ENCODE assay signal across 22 cellular contexts in genomic region chr2:227402321-227402720, GRCh38. TPM values are rescaled to one million over a fixed set of nuclear protein-coding genes. Genes with fewer than 3 reads are reported as not detected.
DNase-seq lines count a peak whose midpoint lies in the region; ATAC-seq, FAIRE-seq and TF ChIP-seq lines count a peak whose summit lies in the region.
"Had no signal": no experiment of that assay in that cellular context is flagged by ENCODE, and none has a peak within 500 bp of the region (broad histone marks: within the 10 kb centered on the region; RNA-seq: fewer than 3 reads in every experiment).

No MANE protein-coding gene starts in this region.

- DNase-seq in A549 (ENCODE audit: low read depth in 1 of 2, low spot score in 1 of 2) (no peak), HCT116 (ENCODE audit: low read depth, low spot score) (no peak), hepatocyte (ENCODE audit: low spot score) (no peak), neural progenitor cell (ENCODE audit: low spot score) (no peak), NOMO-1 treated with DMSO at 0.1 percent for 48 hours (lab: John Stamatoyannopoulos, UW; ENCODE audit: unreplicated experiment) (no peak), NCI-H345 (lab: John Stamatoyannopoulos, UW) (no peak)
- DNase-seq: 8988T; C1 segment of cervical spinal cord; CD4-positive, alpha-beta memory T cell; COR-L47; DMS153; DND-41; GM23248; H7; HCEC 1CT had no signal

- POLR2A ChIA-PET in A549 (lab: Yijun Ruan, JAX), result no interaction called here
- POLR2A ChIA-PET in HCT116 (lab: Charles Lee), result interaction anchor here (1.5 kb wide), 1 partner anchor 13 kb away, joined by 3 read pairs; no protein-coding TSS in a partner anchor

- ATAC-seq in A549 (no peak), HCT116 (no peak), HG02759 (IDR thresholded peaks at IDR 0.05; ENCODE audit: unreplicated experiment) (no peak)

- RAD21 ChIA-PET in HCT116 (lab: Charles Lee; ENCODE audit: low non-redundant PET in 1 of 2, low total read pairs in 2 of 2, uncharacterized antibody in 2 of 2, unreplicated experiment in 2 of 2), result no interaction called here

- H2AFZ ChIP-seq in HCT116 (ENCODE audit: low read depth, low read length, poor library complexity, severe bottlenecking), result peak overlapping the region; percentile 67
- H2AFZ ChIP-seq in hepatocyte, result no peak overlapping the region
- no peak overlapping the region for H2AFZ ChIP-seq in neural progenitor cell (replicated peaks)
- H2AFZ ChIP-seq: GM23248 had no signal

- H3K4me2 ChIP-seq in A549 (no peak overlapping the region), HCT116 (ENCODE audit: low read length) (no peak overlapping the region), hepatocyte (no peak overlapping the region), neural progenitor cell (no peak overlapping the region)

- H4K20me1 ChIP-seq in HCT116 (ENCODE audit: insufficient read depth) (no peaks in the 10 kb centered on the region), hepatocyte (ENCODE audit: insufficient read depth, poor library complexity, severe bottlenecking) (no peaks in the 10 kb centered on the region), neural progenitor cell (ENCODE audit: low read depth) (no peaks in the 10 kb centered on the region)

- peak overlapping the region; percentile 3 for H3K4me3 Mint-ChIP-seq in neural progenitor cell

- no peak overlapping the region for H3K4me3 ChIP-seq in A549
- H3K4me3 ChIP-seq in HCT116 (replicated peaks in 1 of 2; ENCODE audit: low read depth in 1 of 2, low read length in 2 of 2), result no peak overlapping the region
- H3K4me3 ChIP-seq in hepatocyte, result no peak overlapping the region
- H3K4me3 ChIP-seq in neural progenitor cell, result no peak overlapping the region
- H3K4me3 ChIP-seq: GM23248 had no signal

- intact Hi-C loops in HCT116 (cut with micrococcal nuclease), result loop anchor here (10.0 kb wide), 1 partner anchor 278 kb away; no protein-coding TSS in a partner anchor

- no peak overlapping the region for H3K27ac Mint-ChIP-seq in neural progenitor cell
- H3K27ac Mint-ChIP-seq: CD4-positive, alpha-beta memory T cell had no signal

- FAIRE-seq in A549 (lab: Jason Lieb, UNC), result no peak
- FAIRE-seq: G401.6, GM12892, GM19239, H1 had no signal

- TF ChIP-seq EP300 in A549 (IDR thresholded peaks at IDR 0.05), result no peak

- H3K27me3 ChIP-seq in HCT116 (ENCODE audit: insufficient read depth, low read length) (no peaks in the 10 kb centered on the region), hepatocyte (no peaks in the 10 kb centered on the region), neural progenitor cell (no peaks in the 10 kb centered on the region)

- no peaks in the 10 kb centered on the region for H3K36me3 Mint-ChIP-seq in neural progenitor cell
- H3K36me3 Mint-ChIP-seq: CD4-positive, alpha-beta memory T cell had no signal

- H3K9me2 ChIP-seq in HCT116 (ENCODE audit: insufficient read depth) (no peaks in the 10 kb centered on the region), hepatocyte (replicated peaks; ENCODE audit: insufficient read depth) (no peaks in the 10 kb centered on the region)

- TF ChIP-seq CTCF in A549 (IDR thresholded peaks at IDR 0.05) (no peak), HCT116 (IDR thresholded peaks at IDR 0.05 in 2 of 3, conservative IDR thresholded peaks at IDR 0.05 in 1 of 3; ENCODE audit: borderline replicate concordance in 1 of 3, insufficient read depth in 1 of 3, low read depth in 2 of 3, low read length in 2 of 3) (no peak), hepatocyte (IDR thresholded peaks at IDR 0.05; ENCODE audit: poor library complexity) (no peak), neural progenitor cell (IDR thresholded peaks at IDR 0.05) (no peak)

- no peak for TF ChIP-seq POLR2A in A549 (IDR thresholded peaks at IDR 0.05; ENCODE audit: low read length)
- no peak for TF ChIP-seq POLR2A in HCT116 (IDR thresholded peaks at IDR 0.05; ENCODE audit: borderline replicate concordance, extremely low read depth, insufficient read depth, insufficient read length)

- H3K27ac ChIP-seq in A549, result peak overlapping the region; percentile 58 to 88
- no peak overlapping the region for H3K27ac ChIP-seq in HCT116 (ENCODE audit: low read depth, low read length)
- peak overlapping the region; percentile 90 for H3K27ac ChIP-seq in hepatocyte
- H3K27ac ChIP-seq in neural progenitor cell, result no peak overlapping the region
- H3K27ac ChIP-seq: GM23248 had no signal

- H3K4me1 ChIP-seq in A549, result peaks cover 66% of the 10 kb centered on the region
- H3K4me1 ChIP-seq in HCT116 (ENCODE audit: control insufficient read depth in 1 of 2, insufficient read depth in 2 of 2, low read length in 2 of 2), result peaks cover 6 to 24% of the 10 kb centered on the region in 2 experiments
- peaks cover 17% of the 10 kb centered on the region for H3K4me1 ChIP-seq in hepatocyte (ENCODE audit: insufficient read depth)
- no peaks in the 10 kb centered on the region for H3K4me1 ChIP-seq in neural progenitor cell

- H3F3A ChIP-seq in neural progenitor cell (ENCODE audit: low read depth), result no peaks in the 10 kb centered on the region

- H3K9me3 ChIP-seq in A549 (no peaks in the 10 kb centered on the region), HCT116 (ENCODE audit: control insufficient read depth in 1 of 2, insufficient read depth in 1 of 2, low read depth in 1 of 2, low read length in 2 of 2) (no peaks in the 10 kb centered on the region), hepatocyte (ENCODE audit: low read depth) (no peaks in the 10 kb centered on the region), neural progenitor cell (ENCODE audit: low read depth) (no peaks in the 10 kb centered on the region)

- H3K36me3 ChIP-seq in HCT116 (ENCODE audit: control insufficient read depth in 1 of 2, insufficient read depth in 2 of 2, low read length in 2 of 2) (no peaks in the 10 kb centered on the region), hepatocyte (replicated peaks; ENCODE audit: insufficient read depth, low read depth) (no peaks in the 10 kb centered on the region), neural progenitor cell (no peaks in the 10 kb centered on the region)

- CTCF ChIA-PET in A549 (lab: Yijun Ruan, JAX) (interaction anchor here (0.9 to 1.3 kb wide), 2 partner anchors 71 to 163 kb away, joined by 3 read pairs; no protein-coding TSS in a partner anchor), HCT116 (lab: Charles Lee) (no interaction called here)

- H3K9ac ChIP-seq in HCT116 (ENCODE audit: low read length) (no peak overlapping the region), neural progenitor cell (no peak overlapping the region)
- H3K9ac ChIP-seq: GM23248 had no signal

- TF ChIP-seq RAD21 in A549 (conservative IDR thresholded peaks at IDR 0.05 in 1 of 2, IDR thresholded peaks at IDR 0.05 in 1 of 2) (no peak), HCT116 (IDR thresholded peaks at IDR 0.05; ENCODE audit: low read depth) (no peak)

- H3K9me3 Mint-ChIP-seq in neural progenitor cell, result peaks cover 4% of the 10 kb centered on the region

- no TSS peak for BruUV-seq in HCT116 (replicated peaks; lab: Mats Ljungman, UMichigan)

- H3K79me2 ChIP-seq in HCT116 (ENCODE audit: insufficient read depth, low read length), result no peaks in the 10 kb centered on the region
- H3K79me2 ChIP-seq in hepatocyte, result no peaks in the 10 kb centered on the region
- H3K79me2 ChIP-seq in neural progenitor cell (ENCODE audit: low read depth), result no peaks in the 10 kb centered on the region

- peaks cover 5% of the 10 kb centered on the region for H3K27me3 Mint-ChIP-seq in neural progenitor cell (ENCODE audit: insufficient read depth, low read depth)

- H3K4me1 Mint-ChIP-seq in neural progenitor cell, result peaks cover 9% of the 10 kb centered on the region

TF ChIP-seq in A549, 52 proteins besides CTCF, POLR2A, EP300 and RAD21:
- TF ChIP-seq USF2 (IDR thresholded peaks at IDR 0.05) (no peak), EHF (CRISPR knock-in tag; IDR thresholded peaks at IDR 0.05) (0 out of 2 replicates have a peak, but pooled peaks have one; percentile 56), HOXB13 (CRISPR knock-in tag; IDR thresholded peaks at IDR 0.05; ENCODE audit: low read depth) (0 out of 2 replicates have a peak, but pooled peaks have one; percentile 78)

TF ChIP-seq in HCT116, 20 proteins besides CTCF, POLR2A, EP300 and RAD21 (continues in another document):
- TF ChIP-seq ATF3 (IDR thresholded peaks at IDR 0.05) (no peak), ZFX (IDR thresholded peaks at IDR 0.05) (no peak), SIN3A (IDR thresholded peaks at IDR 0.05; ENCODE audit: low read depth) (no peak)

RNA-seq across cellular contexts. Expression of gene SCYGR1, which starts 14.6 kb away (rescaled TPM):
- not detected in 2 replicates for polyA plus RNA-seq in A549 (2011; rRNA removed)
- polyA plus RNA-seq in A549 (2012; cell fraction: cytosol; rRNA removed), result not detected in 2 replicates
- polyA plus RNA-seq in A549 (2012; cell fraction: nucleus; rRNA removed), result not detected in 2 replicates
- not detected in 3 replicates for polyA plus RNA-seq in A549 (2017; fragmentation: RNase III; extraction: RNeasy Plus Mini Kit Qiagen cat#74134 plus additional on column Dnase treatment)
- polyA minus RNA-seq in A549 (2011; rRNA and poly(A)+ RNA removed), result not detected in 2 replicates
- not detected for total RNA-seq in HCT116 (2021; ENCODE audit: unreplicated experiment)
- not detected in 2 replicates for polyA plus RNA-seq in HCT116 (2012)
- total RNA-seq in hepatocyte, result not detected in 2 replicates
- not detected in 2 replicates for polyA plus RNA-seq in hepatocyte
- not detected in 2 replicates for total RNA-seq in neural progenitor cell (ENCODE audit: low replicate concordance)
- total RNA-seq: A673; CD4-positive, alpha-beta memory T cell; GM23248; H1; H7 had no signal
- polyA plus RNA-seq: BJ; CD4-positive, alpha-beta memory T cell; GM23248; H1 had no signal

RNA-seq across cellular contexts. Expression of gene TM4SF20, which starts 23.2 kb away (rescaled TPM):
- polyA plus RNA-seq in A549 (2011; rRNA removed), result 136 and 160 TPM in 2 replicates
- polyA plus RNA-seq in A549 (2012; cell fraction: cytosol; rRNA removed), result 12.5 and 15.3 TPM in 2 replicates
- polyA plus RNA-seq in A549 (2012; cell fraction: nucleus; rRNA removed), result 4.3 and 6.4 TPM in 2 replicates
- 37.5 to 59.3 TPM (median 42.7 TPM) in 3 replicates for polyA plus RNA-seq in A549 (2017; fragmentation: RNase III; extraction: RNeasy Plus Mini Kit Qiagen cat#74134 plus additional on column Dnase treatment)
- polyA minus RNA-seq in A549 (2011; rRNA and poly(A)+ RNA removed), result 47.5 and 54.8 TPM in 2 replicates
- total RNA-seq in HCT116 (2021; ENCODE audit: unreplicated experiment), result not detected
- not detected in 2 replicates for polyA plus RNA-seq in HCT116 (2012)
- 44.6 and 46.6 TPM in 2 replicates for total RNA-seq in hepatocyte
- 9.3 and 14.2 TPM in 2 replicates for polyA plus RNA-seq in hepatocyte
- not detected in 2 replicates for total RNA-seq in neural progenitor cell (ENCODE audit: low replicate concordance)
- total RNA-seq: A673; CD4-positive, alpha-beta memory T cell; H1; H7 had no signal
- polyA plus RNA-seq: CD4-positive, alpha-beta memory T cell; H1 had no signal

Comparison
In these comparisons a context has a peak if more than half of its experiments do, and no peak if none do; other contexts are left out.
1. H3K27ac ChIP-seq: peak in A549 (2 of 2) and hepatocyte (single experiment); none in HCT116 (single experiment) and neural progenitor cell (single experiment).
2. RNA of gene TM4SF20, which starts 23.2 kb away (total RNA-seq): 44.6 to 46.6 TPM in hepatocyte; not detected in HCT116 (single experiment) and not detected in neural progenitor cell; every median in the first group is over 10 times any median in the second.